ENCODE assay signal across 12 cellular contexts in the genomic region with DNA sequence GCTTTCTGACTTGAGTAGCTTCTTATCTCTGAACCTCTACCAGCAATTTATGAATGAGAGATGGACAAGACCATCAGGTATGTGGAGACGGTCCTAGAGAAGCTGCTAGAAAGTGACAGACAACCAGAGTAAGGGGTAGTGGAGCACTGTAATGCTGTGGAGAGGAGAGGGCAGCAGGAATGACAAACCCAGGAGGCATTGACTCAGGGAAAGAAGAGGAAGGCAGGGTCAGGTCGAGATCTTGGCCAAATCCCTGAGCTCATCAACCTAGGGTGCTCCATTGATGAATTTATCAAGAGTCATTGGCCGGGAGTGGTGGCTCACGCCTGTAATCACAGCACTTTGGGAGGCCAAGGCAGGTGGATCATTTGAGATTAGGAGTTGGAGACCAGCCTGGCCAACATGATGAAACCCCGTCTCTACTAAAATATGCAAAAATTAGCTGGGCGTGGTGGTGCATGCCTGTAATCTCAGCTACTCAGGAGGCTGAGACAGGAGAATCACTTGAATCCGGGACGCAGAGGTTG. TPM values are rescaled to one million over a fixed set of nuclear protein-coding genes. Genes with fewer than 3 reads are reported as not detected.
"Had no signal": no experiment of that assay in that cellular context is flagged by ENCODE, and none has a peak within 500 bp of the region (broad histone marks: within the 10 kb centered on the region; RNA-seq: fewer than 3 reads in every experiment).

No MANE protein-coding gene starts in this region.

RNA-seq across cellular contexts. Expression of gene OPN1MW3, which starts 17.3 kb away (rescaled TPM):
- total RNA-seq: activated CD4-positive, alpha-beta memory T cell treated with anti-CD3 and anti-CD28 coated beads for 36 hours; activated naive CD8-positive, alpha-beta T cell treated with anti-CD3 and anti-CD28 coated beads, Interleukin-2, amount 10 ng/mL, durations not matched to agents 7 days and 5 days; activated T-cell treated with anti-CD3 and anti-CD28 coated beads, Interleukin-2, amount 50 U/mL, for 72 hours; activated T-helper 2 cell treated with anti-CD3 and anti-CD28 coated beads, Interferon-gamma antibody, Interleukin-2, Interleukin-4, amounts not matched to agents 10 μg/mL and 5 μg/mL and 100 μg/mL, durations not matched to agents 14 hours and 24 hours and 36 hours; ascending aorta; cardiac muscle cell; LHCN-M2; NCI-H460; Right ventricle myocardium superior; T-helper 2 cell treated with Interferon-gamma antibody and Interleukin-4, amounts not matched to agents 100 ng/mL and 5 ng/mL, for 36 hours had no signal
- polyA plus RNA-seq: adipose tissue, cardiac muscle cell, IgD-negative memory B cell had no signal

RNA-seq across cellular contexts. Expression of gene OPN1MW2, which starts 20.5 kb away (rescaled TPM):
- total RNA-seq: activated CD4-positive, alpha-beta memory T cell treated with anti-CD3 and anti-CD28 coated beads for 36 hours; activated naive CD8-positive, alpha-beta T cell treated with anti-CD3 and anti-CD28 coated beads, Interleukin-2, amount 10 ng/mL, durations not matched to agents 7 days and 5 days; activated T-cell treated with anti-CD3 and anti-CD28 coated beads, Interleukin-2, amount 50 U/mL, for 72 hours; activated T-helper 2 cell treated with anti-CD3 and anti-CD28 coated beads, Interferon-gamma antibody, Interleukin-2, Interleukin-4, amounts not matched to agents 10 μg/mL and 5 μg/mL and 100 μg/mL, durations not matched to agents 14 hours and 24 hours and 36 hours; ascending aorta; cardiac muscle cell; LHCN-M2; NCI-H460; Right ventricle myocardium superior; T-helper 2 cell treated with Interferon-gamma antibody and Interleukin-4, amounts not matched to agents 100 ng/mL and 5 ng/mL, for 36 hours had no signal
- polyA plus RNA-seq: adipose tissue, cardiac muscle cell, IgD-negative memory B cell had no signal

RNA-seq across cellular contexts. Expression of gene TEX28, which starts 54.9 kb away (rescaled TPM):
- total RNA-seq: activated CD4-positive, alpha-beta memory T cell treated with anti-CD3 and anti-CD28 coated beads for 36 hours; activated naive CD8-positive, alpha-beta T cell treated with anti-CD3 and anti-CD28 coated beads, Interleukin-2, amount 10 ng/mL, durations not matched to agents 7 days and 5 days; activated T-cell treated with anti-CD3 and anti-CD28 coated beads, Interleukin-2, amount 50 U/mL, for 72 hours; activated T-helper 2 cell treated with anti-CD3 and anti-CD28 coated beads, Interferon-gamma antibody, Interleukin-2, Interleukin-4, amounts not matched to agents 10 μg/mL and 5 μg/mL and 100 μg/mL, durations not matched to agents 14 hours and 24 hours and 36 hours; ascending aorta; cardiac muscle cell; LHCN-M2; NCI-H460; Right ventricle myocardium superior; T-helper 2 cell treated with Interferon-gamma antibody and Interleukin-4, amounts not matched to agents 100 ng/mL and 5 ng/mL, for 36 hours had no signal
- polyA plus RNA-seq: adipose tissue, cardiac muscle cell, IgD-negative memory B cell had no signal

RNA-seq across cellular contexts. Expression of gene TKTL1, which starts 55.5 kb away (rescaled TPM):
- total RNA-seq: ascending aorta, cardiac muscle cell, LHCN-M2, NCI-H460 had no signal
- polyA plus RNA-seq: cardiac muscle cell had no signal

RNA-seq across cellular contexts. Expression of gene OPN1MW, which starts 57.6 kb away (rescaled TPM):
- total RNA-seq: activated CD4-positive, alpha-beta memory T cell treated with anti-CD3 and anti-CD28 coated beads for 36 hours; activated naive CD8-positive, alpha-beta T cell treated with anti-CD3 and anti-CD28 coated beads, Interleukin-2, amount 10 ng/mL, durations not matched to agents 7 days and 5 days; activated T-cell treated with anti-CD3 and anti-CD28 coated beads, Interleukin-2, amount 50 U/mL, for 72 hours; activated T-helper 2 cell treated with anti-CD3 and anti-CD28 coated beads, Interferon-gamma antibody, Interleukin-2, Interleukin-4, amounts not matched to agents 10 μg/mL and 5 μg/mL and 100 μg/mL, durations not matched to agents 14 hours and 24 hours and 36 hours; ascending aorta; cardiac muscle cell; LHCN-M2; NCI-H460; Right ventricle myocardium superior; T-helper 2 cell treated with Interferon-gamma antibody and Interleukin-4, amounts not matched to agents 100 ng/mL and 5 ng/mL, for 36 hours had no signal
- polyA plus RNA-seq: adipose tissue, cardiac muscle cell, IgD-negative memory B cell had no signal
